Comparison of ENCODE assay signal across 9 cellular contexts in genomic region chr6:43509142-43509983, GRCh38. TPM values are rescaled to one million over a fixed set of nuclear protein-coding genes. Genes with fewer than 3 reads are reported as not detected.
DNase-seq lines count a peak whose midpoint lies in the region; ATAC-seq, FAIRE-seq and TF ChIP-seq lines count a peak whose summit lies in the region.
"Had no signal": no experiment of that assay in that cellular context is flagged by ENCODE, and none has a peak within 500 bp of the region (broad histone marks: within the 10 kb centered on the region; RNA-seq: fewer than 3 reads in every experiment).

No MANE protein-coding gene starts in this region.

- peak overlapping the region; percentile 85 for H3K4me2 ChIP-seq in MM.1S (ENCODE audit: low read depth, low read length)

- peaks cover 6% of the 10 kb centered on the region; the same call in 1 of the 2 replicates for H3K27me3 ChIP-seq in MM.1S (replicated peaks; ENCODE audit: insufficient read depth, low read length)

- H2AFZ ChIP-seq in MM.1S (ENCODE audit: low read length) = no peak overlapping the region

- DNase-seq in MM.1S (no peak), dermis blood vessel endothelial cell (peak; percentile 15), anterior cingulate cortex (lab: John Stamatoyannopoulos, UW) (no peak), inferior parietal cortex (ENCODE audit: extremely low spot score) (no peak), frontal cortex (ENCODE audit: low spot score in 2 of 2) (no peak)

- H3K27ac ChIP-seq in MM.1S (ENCODE audit: low read length) = no peak overlapping the region

- H3F3A ChIP-seq in MM.1S (ENCODE audit: insufficient read depth, low read length) = peaks cover 6% of the 10 kb centered on the region

- peak overlapping the region; percentile 86 to 92 (median 87) for H3K4me3 Mint-ChIP-seq in nephron

- TF ChIP-seq CTCF in MM.1S (IDR thresholded peaks at IDR 0.05; ENCODE audit: low read length) = no peak
- TF ChIP-seq CTCF in nephron (IDR thresholded peaks at IDR 0.05; ENCODE audit: unreplicated experiment in 3 of 3) = no peak

- peak; percentile 14 for ATAC-seq in GM19035 (IDR thresholded peaks at IDR 0.05; ENCODE audit: unreplicated experiment)
- no peak for ATAC-seq in HG03457 (IDR thresholded peaks at IDR 0.05; ENCODE audit: unreplicated experiment)

- H3K9me2 ChIP-seq in MM.1S (replicated peaks; ENCODE audit: insufficient read depth, low read length) = no peaks in the 10 kb centered on the region

- H3K4me3 ChIP-seq in MM.1S (ENCODE audit: low read length) = peak overlapping the region; percentile 42; the same call in 1 of the 2 replicates

- no peaks in the 10 kb centered on the region for H3K9me3 ChIP-seq in MM.1S (replicated peaks; ENCODE audit: insufficient read depth, low read length)

- H3K4me1 Mint-ChIP-seq in nephron = peaks cover 16% of the 10 kb centered on the region

- peaks cover 18% of the 10 kb centered on the region for H3K27me3 Mint-ChIP-seq in nephron (ENCODE audit: low read depth)

- H3K4me1 ChIP-seq in MM.1S (ENCODE audit: low read length) = no peaks in the 10 kb centered on the region; the same call in 1 of the 2 replicates

- peaks cover 24% of the 10 kb centered on the region for H3K36me3 Mint-ChIP-seq in nephron (ENCODE audit: low read depth)

- no peak overlapping the region for H3K9ac ChIP-seq in MM.1S (ENCODE audit: low read length)

- no peak for FAIRE-seq in frontal cortex (lab: Jason Lieb, UNC)
- FAIRE-seq: TTC549 had no signal

- H3K9me3 Mint-ChIP-seq in nephron = no peaks in the 10 kb centered on the region

- H3K36me3 ChIP-seq in MM.1S (replicated peaks; ENCODE audit: insufficient read depth, low read length) = no peaks in the 10 kb centered on the region

- H3K27ac Mint-ChIP-seq in nephron = peak overlapping the region in 2 of 3 experiments; percentile 3 to 56

- peaks cover 2% of the 10 kb centered on the region for H3K79me2 ChIP-seq in MM.1S (ENCODE audit: low read length)

- H4K20me1 ChIP-seq in MM.1S (ENCODE audit: insufficient read depth, low read length) = no peaks in the 10 kb centered on the region

RNA-seq across cellular contexts. Expression of gene LRRC73, which starts 0.8 kb away (rescaled TPM):
- total RNA-seq in dermis blood vessel endothelial cell = 0.14 and 0.17 TPM in 2 replicates
- 2.9 TPM for total RNA-seq in frontal cortex

RNA-seq across cellular contexts. Expression of gene YIPF3, which starts 7.4 kb away (rescaled TPM):
- total RNA-seq in dermis blood vessel endothelial cell (135 and 149 TPM in 2 replicates), frontal cortex (68.5 TPM)

RNA-seq across cellular contexts. Expression of gene POLR1C, which starts 7.5 kb away (rescaled TPM):
- total RNA-seq in dermis blood vessel endothelial cell = 21.3 and 36.2 TPM in 2 replicates
- 27.7 TPM for total RNA-seq in frontal cortex

RNA-seq across cellular contexts. Expression of gene TJAP1, which starts 32.0 kb away (rescaled TPM):
- 12.6 and 17.9 TPM in 2 replicates for total RNA-seq in dermis blood vessel endothelial cell
- 2.9 TPM for total RNA-seq in frontal cortex

RNA-seq across cellular contexts. Expression of gene DLK2, which starts 54.0 kb away (rescaled TPM):
- total RNA-seq in dermis blood vessel endothelial cell = 0.60 and 0.68 TPM in 2 replicates
- 8.6 TPM for total RNA-seq in frontal cortex
